In the genomic region with DNA sequence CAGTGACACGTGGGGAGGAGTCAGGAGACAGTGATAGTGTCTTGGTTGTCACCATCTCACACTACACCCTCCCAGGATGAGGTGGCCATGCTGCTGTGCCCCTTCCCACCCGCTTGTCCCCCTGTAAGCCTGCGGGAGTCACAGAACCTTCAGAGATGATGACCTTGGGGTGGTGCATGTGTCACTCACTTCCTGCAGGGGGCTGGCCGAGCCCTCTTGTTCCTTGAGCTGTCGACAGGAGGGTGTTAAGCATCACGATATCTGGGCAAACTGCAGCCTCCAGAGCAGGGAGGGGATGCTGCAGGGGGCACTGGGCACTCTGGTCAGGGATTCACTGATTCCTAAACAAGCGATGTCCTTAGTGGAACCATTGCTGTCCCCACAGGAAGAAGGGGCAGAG, we compare ENCODE assay signal across 16 cellular contexts. TPM values are rescaled to one million over a fixed set of nuclear protein-coding genes. Genes with fewer than 3 reads are reported as not detected.
A peak's percentile ranks its signal among the peaks of the same experiment; 100 is the strongest.
DNase-seq lines count a peak whose midpoint lies in the region; ATAC-seq and TF ChIP-seq lines count a peak whose summit lies in the region.
"Had no signal": no experiment of that assay in that cellular context is flagged by ENCODE, and none has a peak within 500 bp of the region (broad histone marks: within the 10 kb centered on the region; RNA-seq: fewer than 3 reads in every experiment).

No MANE protein-coding gene starts in this region.

- H4K20me1 ChIP-seq in H9 (ENCODE audit: control insufficient read depth, insufficient read depth, insufficient read length) (no peaks in the 10 kb centered on the region), OCI-LY7 (ENCODE audit: insufficient read depth, low read length) (no peaks in the 10 kb centered on the region)

- intact Hi-C loops in posterior vena cava (cut with DNase I), result no loop called here
- intact Hi-C loops in OCI-LY7 (cut with micrococcal nuclease; ENCODE audit: unreplicated experiment), result no loop called here

- H4K91ac ChIP-seq in H9 (ENCODE audit: insufficient read length, low read depth, low read length), result no peak overlapping the region

- no peak overlapping the region for H3K23ac ChIP-seq in H9 (ENCODE audit: insufficient read length, low read depth, low read length)

- no peak overlapping the region for H3K4me3 Mint-ChIP-seq in H9
- no peak overlapping the region for H3K4me3 Mint-ChIP-seq in WTC11
- H3K4me3 Mint-ChIP-seq in endodermal cell, result no peak overlapping the region
- H3K4me3 Mint-ChIP-seq: B cell; CD4-positive, alpha-beta T cell; IgD-negative memory B cell had no signal

- H3K23me2 ChIP-seq in H9 (ENCODE audit: insufficient read length, low read depth, low read length, poor library complexity, severe bottlenecking), result no peaks in the 10 kb centered on the region

- H3K27ac Mint-ChIP-seq in H9, result peak overlapping the region in 1 of 3 experiments; percentile 85; a peak in 2 of 7 replicates
- H3K27ac Mint-ChIP-seq in WTC11, result no peak overlapping the region
- no peak overlapping the region for H3K27ac Mint-ChIP-seq in endodermal cell
- H3K27ac Mint-ChIP-seq: B cell; CD4-positive, alpha-beta T cell; IgD-negative memory B cell had no signal

- H3K79me2 ChIP-seq in H9 (ENCODE audit: insufficient read depth, low read length), result no peaks in the 10 kb centered on the region
- H3K79me2 ChIP-seq in OCI-LY7 (ENCODE audit: insufficient read depth, low read depth, low read length), result no peaks in the 10 kb centered on the region

- no CpG with 5 or more reads among the region's 7 CpGs for WGBS in H9 (ENCODE audit: extremely low coverage, insufficient read length, low lambda C conversion rate)
- 77 to 87% methylated on average over 2 to 7 of the region's 7 CpGs for WGBS in endodermal cell (ENCODE audit: insufficient coverage in 1 of 2, insufficient read length in 1 of 2), 2 experiments

- no peak overlapping the region for H3K56ac ChIP-seq in H9 (ENCODE audit: insufficient read length, low read depth, low read length)

- no peaks in the 10 kb centered on the region for H3K79me1 ChIP-seq in H9 (ENCODE audit: insufficient read depth, low read depth, low read length, poor library complexity, severe bottlenecking)

- H2BK15ac ChIP-seq in H9 (ENCODE audit: low read depth, low read length), result no peak overlapping the region

- H3K9me3 ChIP-seq in H9 (ENCODE audit: control insufficient read depth, low read depth, low read length), result no peaks in the 10 kb centered on the region
- peaks cover 2% of the 10 kb centered on the region for H3K9me3 ChIP-seq in endodermal cell (ENCODE audit: control insufficient read depth, low read length)
- no peaks in the 10 kb centered on the region for H3K9me3 ChIP-seq in OCI-LY7 (ENCODE audit: low read length)

- H3T11ph ChIP-seq in H9 (ENCODE audit: low read length), result no peak overlapping the region

- H3K9me2 ChIP-seq in OCI-LY7 (ENCODE audit: insufficient read depth, low read length), result no peaks in the 10 kb centered on the region

- H2BK120ac ChIP-seq in H9 (ENCODE audit: low read depth, low read length, poor library complexity, severe bottlenecking), result no peak overlapping the region

- no peak overlapping the region for H3K4me2 ChIP-seq in H9 (ENCODE audit: insufficient read depth, insufficient read length, low read length)
- H3K4me2 ChIP-seq in OCI-LY7 (ENCODE audit: low read length), result no peak overlapping the region

- H3K36me3 ChIP-seq in endodermal cell (ENCODE audit: control insufficient read depth, insufficient read depth, low read length) (no peaks in the 10 kb centered on the region), OCI-LY7 (ENCODE audit: insufficient read depth, low read length) (no peaks in the 10 kb centered on the region)

- H3K4me3 ChIP-seq in endodermal cell (ENCODE audit: low read length) (no peak overlapping the region), OCI-LY7 (ENCODE audit: low read depth, low read length, poor library complexity, severe bottlenecking) (no peak overlapping the region)
- H3K4me3 ChIP-seq: GM12878 had no signal

- DNase-seq in H9 (no peak), WTC11 (ENCODE audit: low spot score) (no peak), endodermal cell (peak; percentile 60), posterior vena cava (ENCODE audit: low spot score) (peak; percentile 67), OCI-LY7 (ENCODE audit: low spot score) (no peak), HUDEP-2 (lab: John Stamatoyannopoulos, UW; ENCODE audit: unreplicated experiment in 76 of 76) (no peak)
- no peak for DNase-seq in activated naive CD4-positive, alpha-beta T cell treated with Interleukin-2 at 50 U/mL for 16 hours
- DNase-seq: Calu3; CD4-positive, alpha-beta T cell; DMS 273 treated with DMSO at 0.1 percent for 48 hours; GOT3 had no signal

- no peak overlapping the region for H3K9ac ChIP-seq in H9 (ENCODE audit: extremely low read depth, insufficient read length, low read length)
- no peak overlapping the region for H3K9ac ChIP-seq in endodermal cell (ENCODE audit: extremely low read depth, low read length, poor library complexity, severe bottlenecking)

- H4K5ac ChIP-seq in H9 (ENCODE audit: insufficient read length, low read depth, low read length), result no peak overlapping the region

- ATAC-seq in WTC11, result peak; percentile 56; the same call in 1 of the 2 replicates
- ATAC-seq: GM12878, HCT116 had no signal

- no peak overlapping the region for H2BK20ac ChIP-seq in H9 (ENCODE audit: low read depth, low read length, poor library complexity, severe bottlenecking)

- no peak overlapping the region for H3K18ac ChIP-seq in H9 (ENCODE audit: insufficient read length, low read depth, low read length)

- H3K9me3 Mint-ChIP-seq in H9 (no peaks in the 10 kb centered on the region), WTC11 (no peaks in the 10 kb centered on the region; the same call in 1 of the 2 replicates), endodermal cell (no peaks in the 10 kb centered on the region)
- H3K9me3 Mint-ChIP-seq: CD4-positive, alpha-beta T cell had no signal

- H3K4me1 Mint-ChIP-seq in H9, result no peaks in the 10 kb centered on the region
- H3K4me1 Mint-ChIP-seq in WTC11, result no peaks in the 10 kb centered on the region
- no peaks in the 10 kb centered on the region for H3K4me1 Mint-ChIP-seq in endodermal cell
- H3K4me1 Mint-ChIP-seq: B cell, IgD-negative memory B cell had no signal

- POLR2A ChIA-PET in WTC11 (lab: Charles Lee), result no interaction called here
- POLR2A ChIA-PET in OCI-LY7 (lab: Charles Lee), result no interaction called here

- CTCF ChIA-PET in WTC11 (lab: Charles Lee) (interaction anchor here (1.4 kb wide), 1 partner anchor 19 kb away, joined by 3 read pairs; no protein-coding TSS in a partner anchor), OCI-LY7 (lab: Charles Lee; ENCODE audit: unreplicated experiment) (no interaction called here)

- no peak overlapping the region for H3K4ac ChIP-seq in H9 (ENCODE audit: low read depth, low read length)

- no peak overlapping the region for H4K8ac ChIP-seq in H9 (replicated peaks; ENCODE audit: insufficient read length, low read depth, low read length)

- H2AFZ ChIP-seq in H9 (ENCODE audit: low read length) (no peak overlapping the region), OCI-LY7 (ENCODE audit: low read length) (no peak overlapping the region)

- H3K27me3 ChIP-seq in H9 (ENCODE audit: insufficient read depth, low read length) (no peaks in the 10 kb centered on the region), endodermal cell (ENCODE audit: control insufficient read depth, insufficient read depth, low read length, poor library complexity, severe bottlenecking) (no peaks in the 10 kb centered on the region)

- no peak overlapping the region for H2BK5ac ChIP-seq in H9 (ENCODE audit: insufficient read length, low read length)

- H3K14ac ChIP-seq in H9 (ENCODE audit: insufficient read depth, low read length), result no peak overlapping the region; the same call in 1 of the 2 replicates

- H3K36me3 Mint-ChIP-seq in H9 (ENCODE audit: insufficient read depth in 1 of 3, low read depth in 3 of 3) (peaks cover 8 to 34% (median 9%) of the 10 kb centered on the region in 3 experiments; a peak in 5 of 7 replicates), WTC11 (peaks cover 20% of the 10 kb centered on the region), endodermal cell (ENCODE audit: low read depth) (peaks cover 18% of the 10 kb centered on the region)

- TF ChIP-seq CTCF in H9 (conservative IDR thresholded peaks at IDR 0.05) (peak; percentile 41; the same call in 2 of the 3 replicates), WTC11 (IDR thresholded peaks at IDR 0.05) (no peak), endodermal cell (conservative IDR thresholded peaks at IDR 0.05) (peak; percentile 59), OCI-LY7 (conservative IDR thresholded peaks at IDR 0.05; ENCODE audit: low read length) (no peak)

- no peak overlapping the region for H3K27ac ChIP-seq in H9 (ENCODE audit: insufficient read length, low read depth, low read length)
- no peak overlapping the region for H3K27ac ChIP-seq in endodermal cell (ENCODE audit: low read depth, low read length)
- no peak overlapping the region for H3K27ac ChIP-seq in OCI-LY7 (ENCODE audit: low read depth, low read length, poor library complexity, severe bottlenecking)
- H3K27ac ChIP-seq: HL-60 had no signal

- BruUV-seq in OCI-LY7 (replicated peaks; lab: Mats Ljungman, UMichigan), result no TSS peak

- H3K4me1 ChIP-seq in H9 (ENCODE audit: insufficient read depth, low read length), result no peaks in the 10 kb centered on the region
- no peaks in the 10 kb centered on the region for H3K4me1 ChIP-seq in endodermal cell (ENCODE audit: control insufficient read depth, insufficient read depth, low read length)
- no peaks in the 10 kb centered on the region for H3K4me1 ChIP-seq in OCI-LY7 (ENCODE audit: insufficient read depth, low read length, poor library complexity, severe bottlenecking)

- H2BK12ac ChIP-seq in H9 (ENCODE audit: insufficient read length, low read depth, low read length), result no peak overlapping the region

- H3K27me3 Mint-ChIP-seq in H9 (ENCODE audit: low read depth) (no peaks in the 10 kb centered on the region), WTC11 (ENCODE audit: low read depth) (no peaks in the 10 kb centered on the region), endodermal cell (ENCODE audit: insufficient read depth) (no peaks in the 10 kb centered on the region)
- H3K27me3 Mint-ChIP-seq: B cell; CD4-positive, alpha-beta T cell; IgD-negative memory B cell had no signal

- no peak overlapping the region for H2AK5ac ChIP-seq in H9 (ENCODE audit: insufficient read length, low read length)

TF ChIP-seq in WTC11, 78 proteins besides CTCF, POLR2A, EP300 and RAD21 (continues in another document):
- TF ChIP-seq ATF1 (CRISPR knock-in tag; IDR thresholded peaks at IDR 0.05) (no peak), ZNF138 (CRISPR knock-in tag; conservative IDR thresholded peaks at IDR 0.05) (no peak), HMGA2 (CRISPR knock-in tag; IDR thresholded peaks at IDR 0.05) (no peak), MXD4 (CRISPR knock-in tag; IDR thresholded peaks at IDR 0.05; ENCODE audit: borderline replicate concordance) (no peak), TCF7 (CRISPR knock-in tag; IDR thresholded peaks at IDR 0.05; ENCODE audit: low read depth) (no peak)

RNA-seq across cellular contexts. Expression of gene FAH, which starts 27.7 kb away (rescaled TPM):
- total RNA-seq in H9 (2021), result 21.5 and 21.7 TPM in 2 replicates
- 21.7 to 23.7 TPM (median 22.8 TPM) in 3 replicates for total RNA-seq in WTC11 (2021)
- total RNA-seq in endodermal cell, result 10 to 100 TPM; 11.9 to 14.2 TPM
- polyA plus RNA-seq in endodermal cell (2013, experiment 1 of 2), result 19.5 TPM
- polyA plus RNA-seq in endodermal cell (2013, experiment 2 of 2), result 15.9 TPM
- total RNA-seq in posterior vena cava, result 10 to 100 TPM; 20.5 to 22.4 TPM
- 9.4 and 11.9 TPM in 2 replicates for total RNA-seq in OCI-LY7 (2014; rRNA removed; shearing (Covaris generic))
- total RNA-seq in OCI-LY7 (2022), result 15.3 and 18.4 TPM in 2 replicates

Comparison
In these comparisons a context has a peak if more than half of its experiments do, and no peak if none do; other contexts are left out.
1. DNase-seq: peak in endodermal cell (single experiment) and posterior vena cava (single experiment); none in H9 (single experiment), WTC11 (single experiment), OCI-LY7 (single experiment), activated naive CD4-positive, alpha-beta T cell treated with Interleukin-2 at 50 U/mL for 16 hours (single experiment) and HUDEP-2 (0 of 76).
2. CTCF ChIP-seq: peak in H9 (single experiment) and endodermal cell (single experiment); none in WTC11 (single experiment) and OCI-LY7 (single experiment).